ENCODE assay signal across 12 cellular contexts in genomic region chr20:50121858-50122271, GRCh38. TPM values are rescaled to one million over a fixed set of nuclear protein-coding genes. Genes with fewer than 3 reads are reported as not detected.
A peak's percentile ranks its signal among the peaks of the same experiment; 100 is the strongest.
DNase-seq lines count a peak whose midpoint lies in the region; ATAC-seq, FAIRE-seq and TF ChIP-seq lines count a peak whose summit lies in the region.
"Had no signal": no experiment of that assay in that cellular context is flagged by ENCODE, and none has a peak within 500 bp of the region (broad histone marks: within the 10 kb centered on the region; RNA-seq: fewer than 3 reads in every experiment).

No MANE protein-coding gene starts in this region.

- no peak overlapping the region for H3K23ac ChIP-seq in IMR-90 (ENCODE audit: low read depth, low read length)

- no peak overlapping the region for H3K14ac ChIP-seq in IMR-90 (replicated peaks; ENCODE audit: low read depth, low read length)

- BruUV-seq in IMR-90 (replicated peaks; lab: Mats Ljungman, UMichigan) (no TSS peak), GM12878 (replicated peaks; lab: Mats Ljungman, UMichigan) (no TSS peak)

- H3K9me3 ChIP-seq in IMR-90 (ENCODE audit: control insufficient read depth, insufficient read depth, low read length) (no peaks in the 10 kb centered on the region), GM12878 (replicated peaks; ENCODE audit: control insufficient read depth, insufficient read depth, low read length) (no peaks in the 10 kb centered on the region), vagina (no peaks in the 10 kb centered on the region)
- H3K9me3 ChIP-seq: ascending aorta had no signal

- intact Hi-C loops in IMR-90 (cut with micrococcal nuclease): loop anchor here (1.0 kb wide), 1 partner anchor 47 kb away; no protein-coding TSS in a partner anchor
- intact Hi-C loops in GM12878 (cut with micrococcal nuclease; ENCODE audit: unreplicated experiment): loop anchor here (1.0 to 2.0 kb wide), 2 partner anchors 47 to 57 kb away; no protein-coding TSS in a partner anchor
- intact Hi-C loops in vagina (cut with DNase I): loop anchor here (5.0 kb wide), 1 partner anchor 45 kb away; no protein-coding TSS in a partner anchor

- CTCF ChIA-PET in IMR-90 (lab: Yijun Ruan, JAX): interaction anchor here (1.7 to 2.7 kb wide), 3 partner anchors 31 to 50 kb away, joined by 6 to 19 read pairs (median 6); no protein-coding TSS in a partner anchor
- CTCF ChIA-PET in GM12878 (lab: Yijun Ruan, JAX): interaction anchor here (0.8 to 9.8 kb wide), 8 partner anchors 12 to 157 kb away, joined by 3 to 219 read pairs (median 6); partner anchors contain the start of gene PEDS1

- DNase-seq in DMS53 treated with DMSO at 0.1 percent for 48 hours (lab: John Stamatoyannopoulos, UW; ENCODE audit: unreplicated experiment) (peak; percentile 38), IMR-90 (peak; percentile 55), GM12878 (ENCODE audit: low read depth, low spot score) (no peak), myocyte (ENCODE audit: low read depth) (peak; percentile 73), vagina (ENCODE audit: extremely low spot score in 2 of 2) (no peak), Kasumi-1 (lab: John Stamatoyannopoulos, UW) (no peak)
- DNase-seq: DND-41, NCI-H1930 had no signal

- SMC1A ChIA-PET in GM12878 (lab: Charles Lee; ENCODE audit: uncharacterized antibody, unreplicated experiment): interaction anchor here (1.0 to 4.7 kb wide), 4 partner anchors 10 to 46 kb away, joined by 4 to 70 read pairs (median 6); no protein-coding TSS in a partner anchor

- no peak for TF ChIP-seq CTCF in IMR-90 (conservative IDR thresholded peaks at IDR 0.05; ENCODE audit: low read depth, low read length)
- no peak for TF ChIP-seq CTCF in GM12878 (IDR thresholded peaks at IDR 0.05 in 2 of 3, conservative IDR thresholded peaks at IDR 0.05 in 1 of 3; ENCODE audit: control insufficient read depth in 2 of 3, extremely low read depth in 1 of 3, insufficient read depth in 1 of 3, low read depth in 3 of 3, low read length in 3 of 3)
- TF ChIP-seq CTCF in vagina (IDR thresholded peaks at IDR 0.05): no peak

- H4K5ac ChIP-seq in IMR-90 (ENCODE audit: low read depth, low read length): no peak overlapping the region

- H2BK5ac ChIP-seq in IMR-90 (ENCODE audit: low read depth, low read length, poor library complexity, severe bottlenecking): no peak overlapping the region

- peaks cover 4% of the 10 kb centered on the region; the same call in 1 of the 2 replicates for H4K20me1 ChIP-seq in IMR-90 (ENCODE audit: insufficient read depth, low read length)
- no peaks in the 10 kb centered on the region for H4K20me1 ChIP-seq in GM12878 (ENCODE audit: control insufficient read depth, insufficient read depth)

- H3K79me1 ChIP-seq in IMR-90 (ENCODE audit: low read depth in 1 of 2, low read length in 2 of 2): peaks cover 0 to 32% of the 10 kb centered on the region in 2 experiments; a peak in 3 of 4 replicates

- H2BK120ac ChIP-seq in IMR-90 (ENCODE audit: low read depth, low read length): no peak overlapping the region

- WGBS in IMR-90 (ENCODE audit: extremely low coverage in 2 of 2, insufficient read length in 1 of 2), 2 experiments: no CpG with 5 or more reads among the region's 4 CpGs
- WGBS in GM12878 (ENCODE audit: insufficient coverage, insufficient replicate concordance, low lambda C conversion rate, missing lambda C conversion rate): 99% methylated on average over 4 of the region's 4 CpGs

- peaks cover 2% of the 10 kb centered on the region; the same call in 1 of the 2 replicates for H3K9me1 ChIP-seq in IMR-90 (ENCODE audit: insufficient read depth, low read length)

- H3K9ac ChIP-seq in IMR-90 (ENCODE audit: low read depth, low read length) (no peak overlapping the region), GM12878 (ENCODE audit: control insufficient read depth, insufficient read depth, low read length) (no peak overlapping the region)

- H4K91ac ChIP-seq in IMR-90 (ENCODE audit: insufficient read depth, low read depth, low read length): no peak overlapping the region

- no peak for TF ChIP-seq EP300 in GM12878 (IDR thresholded peaks at IDR 0.05; ENCODE audit: borderline replicate concordance in 1 of 2, control insufficient read depth in 1 of 2, low read depth in 2 of 2, low read length in 2 of 2)

- H2AK5ac ChIP-seq in IMR-90 (ENCODE audit: low read depth, low read length): no peak overlapping the region

- in situ Hi-C loops in IMR-90 (cut with MboI; ENCODE audit: low sequenced_read_pairs): no loop called here
- in situ Hi-C loops in GM12878 (cut with MboI): no loop called here

- H2BK20ac ChIP-seq in IMR-90 (ENCODE audit: low read depth, low read length): no peak overlapping the region

- TF ChIP-seq POLR2A in IMR-90 (IDR thresholded peaks at IDR 0.05; ENCODE audit: low read depth, low read length) (no peak), GM12878 (IDR thresholded peaks at IDR 0.05; ENCODE audit: low read depth, low read length) (no peak), vagina (IDR thresholded peaks at IDR 0.05) (no peak)

- no peak overlapping the region for H3K4ac ChIP-seq in IMR-90 (ENCODE audit: low read depth, low read length)

- H3K79me2 ChIP-seq in GM12878 (ENCODE audit: control insufficient read depth, insufficient read depth, low read length): no peaks in the 10 kb centered on the region

- H2AFZ ChIP-seq in IMR-90 (replicated peaks; ENCODE audit: low read length, poor library complexity) (peak overlapping the region; percentile 23), GM12878 (ENCODE audit: control insufficient read depth, low read depth, low read length) (no peak overlapping the region)

- RAD21 ChIA-PET in GM12878 (lab: Charles Lee; ENCODE audit: unreplicated experiment): interaction anchor here (1.1 to 3.2 kb wide), 3 partner anchors 38 to 56 kb away, joined by 4 to 58 read pairs (median 14); no protein-coding TSS in a partner anchor

- dilution Hi-C loops in IMR-90 (cut with HindIII; ENCODE audit: low sequenced_read_pairs, unreplicated experiment): no loop called here

- H3K4me3 ChIP-seq in IMR-90 (ENCODE audit: insufficient read depth, low read depth, low read length) (no peak overlapping the region), GM12878 (no peak overlapping the region), vagina (no peak overlapping the region)
- H3K4me3 ChIP-seq: ascending aorta, lung had no signal

- peak; percentile 35 for ATAC-seq in IMR-90 (ENCODE audit: low read depth)
- ATAC-seq in GM12878: peak; percentile 51; the same call in 2 of the 3 replicates
- ATAC-seq in HG02678 (IDR thresholded peaks at IDR 0.05; ENCODE audit: unreplicated experiment): no peak
- ATAC-seq in GM18858 (IDR thresholded peaks at IDR 0.05; ENCODE audit: unreplicated experiment): no peak

- no peak overlapping the region for H2BK15ac ChIP-seq in IMR-90 (ENCODE audit: low read depth, low read length)

- H3K27me3 ChIP-seq in IMR-90 (ENCODE audit: control insufficient read depth, insufficient read depth, low read length) (no peaks in the 10 kb centered on the region), GM12878 (replicated peaks in 1 of 2; ENCODE audit: control insufficient read depth in 2 of 2, insufficient read depth in 2 of 2, low read length in 1 of 2) (no peaks in the 10 kb centered on the region), vagina (no peaks in the 10 kb centered on the region)
- H3K27me3 ChIP-seq: ascending aorta had no signal

- H3K4me2 ChIP-seq in IMR-90 (ENCODE audit: low read depth, low read length) (no peak overlapping the region), GM12878 (ENCODE audit: control insufficient read depth, insufficient read depth) (no peak overlapping the region)

- H3K18ac ChIP-seq in IMR-90 (ENCODE audit: low read depth, low read length): no peak overlapping the region

- H2AK9ac ChIP-seq in IMR-90 (replicated peaks; ENCODE audit: low read depth, low read length, poor library complexity): peak overlapping the region; percentile 62

- no peak for TF ChIP-seq RAD21 in IMR-90 (IDR thresholded peaks at IDR 0.05; ENCODE audit: low read length)
- no peak for TF ChIP-seq RAD21 in GM12878 (IDR thresholded peaks at IDR 0.05; ENCODE audit: insufficient read depth, low read depth, low read length)

- no peak overlapping the region for H3K56ac ChIP-seq in IMR-90 (ENCODE audit: extremely low read depth, insufficient read depth, low read length)

- H3K27ac ChIP-seq in IMR-90 (ENCODE audit: insufficient read depth, low read length) (no peak overlapping the region), GM12878 (ENCODE audit: control insufficient read depth, insufficient read depth) (no peak overlapping the region), vagina (no peak overlapping the region)
- H3K27ac ChIP-seq: ascending aorta had no signal

- H4K8ac ChIP-seq in IMR-90 (ENCODE audit: low read depth in 2 of 2, low read length in 2 of 2): no peak overlapping the region

- FAIRE-seq in GM12878 (lab: Jason Lieb, UNC): no peak

- POLR2A ChIA-PET in IMR-90 (lab: Charles Lee; ENCODE audit: unreplicated experiment): no interaction called here
- POLR2A ChIA-PET in GM12878 (lab: Charles Lee): interaction anchor here (1.5 kb wide), 1 partner anchor 28 kb away, joined by 3 read pairs; no protein-coding TSS in a partner anchor

- H3K4me1 ChIP-seq in IMR-90 (ENCODE audit: control insufficient read depth, insufficient read depth, low read length): peaks cover 3% of the 10 kb centered on the region
- no peaks in the 10 kb centered on the region; the same call in 1 of the 2 replicates for H3K4me1 ChIP-seq in GM12878 (ENCODE audit: control insufficient read depth, insufficient read depth, low read length)
- H3K4me1 ChIP-seq in vagina: peaks cover 13% of the 10 kb centered on the region

- H3K36me3 ChIP-seq in IMR-90 (ENCODE audit: control insufficient read depth, insufficient read depth, low read length): peaks cover 29% of the 10 kb centered on the region
- H3K36me3 ChIP-seq in GM12878 (ENCODE audit: control insufficient read depth in 2 of 2, insufficient read depth in 2 of 2, low read length in 1 of 2): peaks cover 7 to 12% of the 10 kb centered on the region in 2 experiments
- H3K36me3 ChIP-seq in vagina: peaks cover 0 to 21% of the 10 kb centered on the region in 2 donors

RNA-seq across cellular contexts. Expression of gene UBE2V1, which starts 8.9 kb away (rescaled TPM):
- total RNA-seq in IMR-90 (2012; rRNA removed) (20.1 and 41.4 TPM in 2 replicates), GM12878 (2014; rRNA removed) (51.8 and 57.8 TPM in 2 replicates), GM12878 (2014; rRNA removed; fragmentation: Illumina TruSeq; extraction: Trizol) (87.4 and 90.5 TPM in 2 replicates), GM12878 (2021) (102 and 104 TPM in 2 replicates), myocyte (86.8 and 96.8 TPM in 2 replicates), vagina (74.2 TPM)
- polyA plus RNA-seq in IMR-90 (2012; rRNA removed) (128 and 138 TPM in 2 replicates), GM12878 (2011; rRNA removed) (110 and 131 TPM in 2 replicates), GM12878 (2014; fragmentation: Illumina TruSeq; extraction: Trizol) (219 and 257 TPM in 2 replicates), GM12878 (2014; fragmentation: Nextera tagmentation; extraction: Ambion mirVana) (100 to 1,000 TPM; 151 to 215 TPM), GM12878 (2014; rRNA removed) (109 and 131 TPM in 2 replicates), GM12878 (2016; fragmentation: Nextera tagmentation; extraction: Ambion mirVana) (100 to 1,000 TPM; 181 to 188 TPM)
- 46.2 and 74.3 TPM in 2 replicates for polyA plus RNA-seq in IMR-90 (2012; cell fraction: cytosol; rRNA removed)
- polyA plus RNA-seq in IMR-90 (2012; cell fraction: nucleus; rRNA removed; ENCODE audit: low replicate concordance): 37.1 and 141 TPM in 2 replicates
- total RNA-seq in GM12878 (2013; cell fraction: nucleolus; rRNA removed): 310 and 312 TPM in 2 replicates
- polyA plus RNA-seq in GM12878 (2011; ENCODE audit: low read depth): 80.2 TPM
- 88.2 and 104 TPM in 2 replicates for polyA plus RNA-seq in GM12878 (2011; cell fraction: cytosol; rRNA removed)
- 79.4 and 82.7 TPM in 2 replicates for polyA plus RNA-seq in GM12878 (2011; cell fraction: nucleus; rRNA removed)
- 116 and 119 TPM in 2 replicates for polyA plus RNA-seq in GM12878 (2012)
- 86.5 and 87.4 TPM in 2 replicates for polyA minus RNA-seq in GM12878 (2011; rRNA and poly(A)+ RNA removed)
- 32.2 and 38.4 TPM in 2 replicates for polyA minus RNA-seq in GM12878 (2011; cell fraction: cytosol; rRNA and poly(A)+ RNA removed)
- polyA minus RNA-seq in GM12878 (2011; cell fraction: nucleus; rRNA and poly(A)+ RNA removed): 50.2 and 71.6 TPM in 2 replicates
- 118 TPM for polyA plus RNA-seq in myocyte (2012)

RNA-seq across cellular contexts. Expression of gene PEDS1, which starts 31.7 kb away (rescaled TPM):
- total RNA-seq in IMR-90 (2012; rRNA removed) (24.0 and 25.3 TPM in 2 replicates), GM12878 (2014; rRNA removed) (24.2 and 24.5 TPM in 2 replicates), GM12878 (2014; rRNA removed; fragmentation: Illumina TruSeq; extraction: Trizol) (12.1 and 12.2 TPM in 2 replicates), GM12878 (2021) (15.1 and 15.4 TPM in 2 replicates), myocyte (51.8 and 56.6 TPM in 2 replicates), vagina (25.5 TPM)
- polyA plus RNA-seq in IMR-90 (2012; rRNA removed) (59.9 and 67.6 TPM in 2 replicates), GM12878 (2011; rRNA removed) (5.2 and 15.9 TPM in 2 replicates), GM12878 (2014; fragmentation: Illumina TruSeq; extraction: Trizol) (9.9 and 17.8 TPM in 2 replicates), GM12878 (2014; fragmentation: Nextera tagmentation; extraction: Ambion mirVana) (1 to 10 TPM; 1.7 to 4.3 TPM), GM12878 (2014; rRNA removed) (25.6 and 26.1 TPM in 2 replicates), GM12878 (2016; fragmentation: Nextera tagmentation; extraction: Ambion mirVana) (10 to 100 TPM; 19.7 to 20.9 TPM)
- polyA plus RNA-seq in IMR-90 (2012; cell fraction: cytosol; rRNA removed): 26.9 and 58.5 TPM in 2 replicates
- polyA plus RNA-seq in IMR-90 (2012; cell fraction: nucleus; rRNA removed; ENCODE audit: low replicate concordance): 24.5 and 45.9 TPM in 2 replicates
- 8.1 and 8.4 TPM in 2 replicates for total RNA-seq in GM12878 (2013; cell fraction: nucleolus; rRNA removed)
- polyA plus RNA-seq in GM12878 (2011; ENCODE audit: low read depth): 5.8 TPM
- 21.9 and 24.8 TPM in 2 replicates for polyA plus RNA-seq in GM12878 (2011; cell fraction: cytosol; rRNA removed)
- polyA plus RNA-seq in GM12878 (2011; cell fraction: nucleus; rRNA removed): 11.9 and 13.4 TPM in 2 replicates
- polyA plus RNA-seq in GM12878 (2012): 10.5 and 11.6 TPM in 2 replicates
- 28.9 and 31.5 TPM in 2 replicates for polyA minus RNA-seq in GM12878 (2011; rRNA and poly(A)+ RNA removed)
- 11.8 and 15.8 TPM in 2 replicates for polyA minus RNA-seq in GM12878 (2011; cell fraction: cytosol; rRNA and poly(A)+ RNA removed)
- polyA minus RNA-seq in GM12878 (2011; cell fraction: nucleus; rRNA and poly(A)+ RNA removed): 2.1 and 4.2 TPM in 2 replicates
- 45.2 TPM for polyA plus RNA-seq in myocyte (2012)

Comparison
In these comparisons a context has a peak if more than half of its experiments do, and no peak if none do; other contexts are left out.
1. DNase-seq: peak in DMS53 treated with DMSO at 0.1 percent for 48 hours (single experiment), IMR-90 (single experiment) and myocyte (single experiment); none in GM12878 (single experiment), vagina (0 of 2) and Kasumi-1 (0 of 2).
2. ATAC-seq: peak in IMR-90 (single experiment) and GM12878 (single experiment); none in HG02678 (single experiment) and GM18858 (single experiment).